Comparison of ENCODE assay signal across 11 cellular contexts in the genomic region with DNA sequence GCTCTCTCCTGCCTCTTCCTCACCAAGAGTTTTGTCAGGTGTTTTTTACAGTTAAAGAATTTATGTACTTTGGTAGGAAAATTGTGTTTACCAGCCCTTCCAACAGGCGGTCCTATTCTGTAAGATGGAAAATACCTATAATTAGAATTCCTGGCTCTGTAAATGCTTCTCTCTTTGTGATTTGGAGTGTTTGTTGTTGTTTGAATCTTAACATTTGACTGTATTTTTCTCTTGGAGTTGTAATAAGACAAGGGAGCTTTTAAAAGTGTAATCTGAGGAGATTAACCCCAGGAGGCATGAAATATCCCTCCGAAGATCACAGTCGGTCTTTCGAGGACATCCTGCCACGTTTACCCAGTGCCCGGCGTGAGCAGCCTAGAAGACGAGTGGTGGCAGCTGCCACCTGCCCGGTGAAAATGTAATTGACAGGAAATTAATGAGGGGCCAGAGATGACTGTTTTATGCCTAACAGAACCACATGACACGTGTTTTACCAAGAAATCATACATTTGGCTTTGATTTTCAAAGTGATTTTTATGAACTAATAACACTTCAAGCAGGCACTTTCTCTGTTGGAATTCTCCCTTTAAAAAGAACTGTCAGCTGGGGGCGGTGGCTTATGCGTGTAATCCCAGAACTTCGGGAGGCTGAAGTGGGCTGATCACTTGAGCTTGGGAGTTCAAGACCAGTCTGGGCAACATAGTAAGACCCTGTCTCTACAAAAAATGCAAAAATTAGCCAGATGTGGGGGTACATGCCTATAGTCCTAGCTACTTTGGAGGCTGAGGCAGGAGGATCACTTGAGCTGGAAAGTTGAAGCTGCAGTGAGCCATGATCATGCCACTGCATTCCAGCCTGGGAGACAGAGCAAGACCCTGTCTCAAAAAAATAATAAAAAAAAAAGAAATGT. TPM values are rescaled to one million over a fixed set of nuclear protein-coding genes. Genes with fewer than 3 reads are reported as not detected.
A peak's percentile ranks its signal among the peaks of the same experiment; 100 is the strongest.
DNase-seq lines count a peak whose midpoint lies in the region; ATAC-seq and TF ChIP-seq lines count a peak whose summit lies in the region.
"Had no signal": no experiment of that assay in that cellular context is flagged by ENCODE, and none has a peak within 500 bp of the region (broad histone marks: within the 10 kb centered on the region; RNA-seq: fewer than 3 reads in every experiment).

No MANE protein-coding gene starts in this region.

- H3K4me3 ChIP-seq in BLaER1 treated with 17β-estradiol and CSF1 and Interleukin-3, amounts not matched to agents 10 nM and 100 nM = no peak overlapping the region
- H3K4me3 ChIP-seq in DND-41 (ENCODE audit: low read depth in 1 of 2, low read length in 2 of 2) (0 out of 4 replicates have a peak overlapping the region, but pooled peaks of 1 of the 2 experiments have one; percentile 1), OCI-LY3 (ENCODE audit: low read length) (peak overlapping the region; percentile 42), neural progenitor cell (no peak overlapping the region), SK-N-SH (ENCODE audit: low read depth in 2 of 2, low read length in 1 of 2) (no peak overlapping the region)
- H3K4me3 ChIP-seq: esophagus squamous epithelium had no signal

- DNase-seq in DND-41 = peak; percentile 75
- DNase-seq in neural progenitor cell (ENCODE audit: low spot score) = no peak
- no peak for DNase-seq in SK-N-SH
- DNase-seq in GM03348 (ENCODE audit: low spot score) = no peak
- DNase-seq: activated CD4-positive, alpha-beta T cell treated with anti-CD3 and anti-CD28 coated beads, Interleukin-2, amount 50 U/mL, for 48 hours; esophagus squamous epithelium; NK-92 treated with Interleukin-12 subunit alpha and Interleukin-12 subunit beta, amount 100 ng/mL, for 24 hours had no signal

- 83% methylated on average over 13 of the region's 13 CpGs for WGBS in SK-N-SH (ENCODE audit: low lambda C conversion rate)

- H3K9me3 Mint-ChIP-seq in neural progenitor cell = peaks cover 9% of the 10 kb centered on the region

- peaks cover 2% of the 10 kb centered on the region for H3K36me3 Mint-ChIP-seq in neural progenitor cell

- peaks cover 0 to 36% (median 15%) of the 10 kb centered on the region in 11 experiments; a peak in 10 of 22 replicates for H3K36me3 ChIP-seq in BLaER1 treated with 17β-estradiol and CSF1 and Interleukin-3, amounts not matched to agents 10 nM and 100 nM
- H3K36me3 ChIP-seq in DND-41 (ENCODE audit: insufficient read depth, low read length) = peaks cover 3% of the 10 kb centered on the region; the same call in 1 of the 2 replicates
- H3K36me3 ChIP-seq in OCI-LY3 (replicated peaks; ENCODE audit: low read depth, low read length) = peaks cover 40% of the 10 kb centered on the region
- no peaks in the 10 kb centered on the region for H3K36me3 ChIP-seq in neural progenitor cell
- H3K36me3 ChIP-seq in SK-N-SH (replicated peaks in 1 of 2; ENCODE audit: control insufficient read depth in 1 of 2, insufficient read depth in 2 of 2, low read length in 1 of 2) = no peaks in the 10 kb centered on the region
- H3K36me3 ChIP-seq: esophagus squamous epithelium had no signal

- H3K9me3 ChIP-seq in BLaER1 treated with 17β-estradiol and CSF1 and Interleukin-3, amounts not matched to agents 10 nM and 100 nM (replicated peaks in 1 of 11) = peaks cover 0 to 6% (median 3%) of the 10 kb centered on the region in 11 experiments; a peak in 13 of 22 replicates
- no peaks in the 10 kb centered on the region for H3K9me3 ChIP-seq in DND-41 (ENCODE audit: insufficient read depth, low read length, severe bottlenecking)
- H3K9me3 ChIP-seq in OCI-LY3 (ENCODE audit: insufficient read depth, low read length) = no peaks in the 10 kb centered on the region
- H3K9me3 ChIP-seq in neural progenitor cell (ENCODE audit: low read depth) = no peaks in the 10 kb centered on the region
- H3K9me3 ChIP-seq in SK-N-SH = peaks cover 3% of the 10 kb centered on the region; the same call in 1 of the 2 replicates
- H3K9me3 ChIP-seq: esophagus squamous epithelium had no signal

- peak; percentile 51 for ATAC-seq in DND-41 (ENCODE audit: insufficient read depth, low read depth)
- no peak for ATAC-seq in HG03175 (IDR thresholded peaks at IDR 0.05; ENCODE audit: unreplicated experiment)
- ATAC-seq: activated naive CD4-positive, alpha-beta T cell treated with anti-CD3 and anti-CD28 coated beads, Interleukin-2, amount 50 U/mL, for 72 hours had no signal

- H4K20me1 ChIP-seq in BLaER1 treated with 17β-estradiol and CSF1 and Interleukin-3, amounts not matched to agents 10 nM and 100 nM = peaks cover 0 to 100% (median 52%) of the 10 kb centered on the region in 11 experiments; a peak in 16 of 22 replicates
- H4K20me1 ChIP-seq in DND-41 (ENCODE audit: insufficient read depth, low read length) (no peaks in the 10 kb centered on the region), OCI-LY3 (ENCODE audit: insufficient read depth, low read length) (peaks cover 80% of the 10 kb centered on the region), neural progenitor cell (ENCODE audit: low read depth) (no peaks in the 10 kb centered on the region), SK-N-SH (ENCODE audit: insufficient read depth) (peaks cover 13% of the 10 kb centered on the region; the same call in 1 of the 2 replicates)

- H3K79me2 ChIP-seq in DND-41 (ENCODE audit: insufficient read depth, low read length) (peaks cover 87% of the 10 kb centered on the region), OCI-LY3 (ENCODE audit: low read length) (peaks cover 95% of the 10 kb centered on the region), neural progenitor cell (ENCODE audit: low read depth) (no peaks in the 10 kb centered on the region), SK-N-SH (ENCODE audit: insufficient read depth) (peaks cover 36% of the 10 kb centered on the region)

- CTCF ChIA-PET in SK-N-SH (lab: Yijun Ruan, JAX) = interaction anchor here (1.1 to 1.6 kb wide), 2 partner anchors 13 to 51 kb away, joined by 3 to 4 read pairs; no protein-coding TSS in a partner anchor

- POLR2A ChIA-PET in SK-N-SH (lab: Yijun Ruan, JAX) = interaction anchor here (0.9 kb wide), 1 partner anchor 33 kb away, joined by 3 read pairs; no protein-coding TSS in a partner anchor

- no peaks in the 10 kb centered on the region for H3K27me3 ChIP-seq in BLaER1 treated with 17β-estradiol and CSF1 and Interleukin-3, amounts not matched to agents 10 nM and 100 nM
- H3K27me3 ChIP-seq in DND-41 (ENCODE audit: insufficient read depth, low read length, poor library complexity) (no peaks in the 10 kb centered on the region), OCI-LY3 (ENCODE audit: low read depth, low read length) (no peaks in the 10 kb centered on the region), neural progenitor cell (no peaks in the 10 kb centered on the region), SK-N-SH (ENCODE audit: insufficient read depth) (no peaks in the 10 kb centered on the region)

- no peak for TF ChIP-seq EP300 in SK-N-SH (IDR thresholded peaks at IDR 0.05; ENCODE audit: borderline replicate concordance in 1 of 2, low read depth in 1 of 2, low read length in 1 of 2)

- no peaks in the 10 kb centered on the region for H3K9me2 ChIP-seq in SK-N-SH

- H3K4me1 ChIP-seq in BLaER1 treated with 17β-estradiol and CSF1 and Interleukin-3, amounts not matched to agents 10 nM and 100 nM = peaks cover 19 to 91% (median 78%) of the 10 kb centered on the region in 10 experiments; a peak in 19 of 20 replicates
- peaks cover 90% of the 10 kb centered on the region for H3K4me1 ChIP-seq in DND-41 (ENCODE audit: insufficient read depth, low read length)
- H3K4me1 ChIP-seq in OCI-LY3 (ENCODE audit: low read length) = peaks cover 95% of the 10 kb centered on the region
- H3K4me1 ChIP-seq in neural progenitor cell = no peaks in the 10 kb centered on the region
- H3K4me1 ChIP-seq in SK-N-SH (ENCODE audit: control insufficient read depth in 1 of 2, insufficient read depth in 2 of 2, low read depth in 1 of 2, low read length in 1 of 2) = no peaks in the 10 kb centered on the region

- TF ChIP-seq CTCF in DND-41 (IDR thresholded peaks at IDR 0.05; ENCODE audit: borderline replicate concordance, extremely low read depth, low read length, poor library complexity, severe bottlenecking) = no peak
- no peak; the same call in 1 of the 2 replicates for TF ChIP-seq CTCF in OCI-LY3 (IDR thresholded peaks at IDR 0.05; ENCODE audit: low read depth, low read length)
- no peak for TF ChIP-seq CTCF in neural progenitor cell (IDR thresholded peaks at IDR 0.05)
- TF ChIP-seq CTCF in SK-N-SH (IDR thresholded peaks at IDR 0.05) = no peak

- no peak for TF ChIP-seq RAD21 in SK-N-SH (IDR thresholded peaks at IDR 0.05; ENCODE audit: low read length)

- 0 out of 22 replicates have a peak overlapping the region, but pooled peaks of 1 of the 11 experiments have one; percentile 0 for H3K9ac ChIP-seq in BLaER1 treated with 17β-estradiol and CSF1 and Interleukin-3, amounts not matched to agents 10 nM and 100 nM
- H3K9ac ChIP-seq in DND-41 (ENCODE audit: low read depth, low read length) (peak overlapping the region; percentile 35; the same call in 1 of the 2 replicates), OCI-LY3 (ENCODE audit: low read length) (no peak overlapping the region), neural progenitor cell (no peak overlapping the region), SK-N-SH (no peak overlapping the region)

- H3F3A ChIP-seq in neural progenitor cell (ENCODE audit: low read depth) = no peaks in the 10 kb centered on the region
- no peaks in the 10 kb centered on the region for H3F3A ChIP-seq in SK-N-SH (replicated peaks; ENCODE audit: insufficient read depth)

- H3K27me3 Mint-ChIP-seq in neural progenitor cell (ENCODE audit: insufficient read depth, low read depth) = no peaks in the 10 kb centered on the region

- peak overlapping the region; percentile 34 for H3K27ac Mint-ChIP-seq in neural progenitor cell

- no peak overlapping the region for H3K4me3 Mint-ChIP-seq in neural progenitor cell

- peak overlapping the region in 10 of 11 experiments; percentile 6 to 80 (median 61); a peak in 16 of 22 replicates for H3K4me2 ChIP-seq in BLaER1 treated with 17β-estradiol and CSF1 and Interleukin-3, amounts not matched to agents 10 nM and 100 nM
- H3K4me2 ChIP-seq in DND-41 (ENCODE audit: insufficient read depth, low read length) = peak overlapping the region; percentile 54
- peak overlapping the region; percentile 58 for H3K4me2 ChIP-seq in OCI-LY3 (ENCODE audit: low read length)
- H3K4me2 ChIP-seq in neural progenitor cell = no peak overlapping the region
- no peak overlapping the region for H3K4me2 ChIP-seq in SK-N-SH

- no peak overlapping the region for H3K27ac ChIP-seq in BLaER1 treated with 17β-estradiol and CSF1 and Interleukin-3, amounts not matched to agents 10 nM and 100 nM
- H3K27ac ChIP-seq in DND-41 (ENCODE audit: low read length) (peak overlapping the region; percentile 87), OCI-LY3 (ENCODE audit: low read length) (no peak overlapping the region), neural progenitor cell (no peak overlapping the region), SK-N-SH (ENCODE audit: low read depth in 2 of 2, low read length in 1 of 2) (no peak overlapping the region)

- H3K4me1 Mint-ChIP-seq in neural progenitor cell = peaks cover 13% of the 10 kb centered on the region

- H2AFZ ChIP-seq in DND-41 (ENCODE audit: low read depth, low read length) (no peak overlapping the region), OCI-LY3 (ENCODE audit: low read depth, low read length) (no peak overlapping the region), neural progenitor cell (replicated peaks) (no peak overlapping the region), SK-N-SH (ENCODE audit: low read depth) (no peak overlapping the region)

RNA-seq across cellular contexts. Expression of a gene that starts 20.0 kb away (rescaled TPM):
- 2.2 and 3.5 TPM in 2 replicates for total RNA-seq in neural progenitor cell (ENCODE audit: low replicate concordance)
- polyA plus RNA-seq in SK-N-SH (2012; rRNA removed) = 1.8 and 1.9 TPM in 2 replicates
- polyA plus RNA-seq in SK-N-SH (2012; cell fraction: cytosol; rRNA removed) = 1.2 and 1.7 TPM in 2 replicates
- polyA plus RNA-seq in SK-N-SH (2012; cell fraction: nucleus; rRNA removed) = 4.3 and 7.0 TPM in 2 replicates

Comparison
In these comparisons a context has a peak if more than half of its experiments do, and no peak if none do; other contexts are left out.
1. H3K4me2 ChIP-seq: peak in BLaER1 treated with 17β-estradiol and CSF1 and Interleukin-3, amounts not matched to agents 10 nM and 100 nM (10 of 11), DND-41 (single experiment) and OCI-LY3 (single experiment); none in neural progenitor cell (single experiment) and SK-N-SH (single experiment).